In genomic region chr6:122838060-122838780, GRCh38 we compare ENCODE assay signal across 9 cellular contexts. TPM values are rescaled to one million over a fixed set of nuclear protein-coding genes. Genes with fewer than 3 reads are reported as not detected.
DNase-seq lines count a peak whose midpoint lies in the region; ATAC-seq and TF ChIP-seq lines count a peak whose summit lies in the region.
"Had no signal": no experiment of that assay in that cellular context is flagged by ENCODE, and none has a peak within 500 bp of the region (broad histone marks: within the 10 kb centered on the region; RNA-seq: fewer than 3 reads in every experiment).

No MANE protein-coding gene starts in this region.

- no peak for ATAC-seq in GM21825 (IDR thresholded peaks at IDR 0.05; ENCODE audit: unreplicated experiment)
- ATAC-seq: stimulated activated naive CD8-positive, alpha-beta T cell treated with anti-CD3 and anti-CD28 coated beads, Interleukin-15, Interleukin-2, amounts not matched to agents 100 U/mL and 50 U/mL, for 24 hours had no signal

- in situ Hi-C loops in SK-MEL-5 (cut with HindIII; ENCODE audit: low pct_unique_long_range_greater_than_20kb, low sequenced_read_pairs), result no loop called here

- no TSS peak for BruUV-seq in A673 (replicated peaks; lab: Mats Ljungman, UMichigan)

- H3K4me3 ChIP-seq in A673 (ENCODE audit: low read depth, low read length, poor library complexity, severe bottlenecking), result peak overlapping the region; percentile 14
- H3K4me3 ChIP-seq in H7 (ENCODE audit: insufficient read depth, low read depth, low read length), result no peak overlapping the region

- H3K9me3 ChIP-seq in A673 (ENCODE audit: low read depth, low read length, poor library complexity, severe bottlenecking), result no peaks in the 10 kb centered on the region

- intact Hi-C loops in A673 (cut with micrococcal nuclease; ENCODE audit: unreplicated experiment), result loop anchor here (2.0 to 10.0 kb wide), 4 partner anchors 29 to 433 kb away; partner anchors contain the start of gene PKIB

- CTCF ChIA-PET in A673 (lab: Charles Lee), result interaction anchor here (0.7 to 2.5 kb wide), 10 partner anchors 25 to 541 kb away, joined by 3 to 27 read pairs (median 8); no protein-coding TSS in a partner anchor

- DNase-seq in A673 (ENCODE audit: low spot score) (peak; percentile 86), H7 (peak; percentile 16), SK-MEL-5 (ENCODE audit: low read depth, low spot score) (peak; percentile 49), foreskin melanocyte (peak; percentile 21), NK-92 (lab: John Stamatoyannopoulos, UW; ENCODE audit: unreplicated experiment) (no peak)
- no peak for DNase-seq in activated naive CD4-positive, alpha-beta T cell treated with anti-CD3 and anti-CD28 coated beads, Interleukin-2, amount 50 U/mL, for 16 hours
- no peak for DNase-seq in stimulated activated CD4-positive, alpha-beta T cell treated with anti-CD3 and anti-CD28 coated beads, Interleukin-15, amount 100 ng/mL, for 24 hours
- DNase-seq: stimulated activated naive CD8-positive, alpha-beta T cell treated with anti-CD3 and anti-CD28 coated beads, Interleukin-15, Interleukin-2, amounts not matched to agents 100 U/mL and 50 U/mL, for 24 hours had no signal

- peak overlapping the region; percentile 72 for H3K27ac ChIP-seq in A673 (ENCODE audit: low read depth, low read length, poor library complexity, severe bottlenecking)

- no peaks in the 10 kb centered on the region for H3K36me3 ChIP-seq in A673 (ENCODE audit: insufficient read depth, low read length, poor library complexity, severe bottlenecking)
- no peaks in the 10 kb centered on the region for H3K36me3 ChIP-seq in H7 (replicated peaks; ENCODE audit: control insufficient read depth, insufficient read depth, low read length)

- TF ChIP-seq CTCF in A673 (conservative IDR thresholded peaks at IDR 0.05; ENCODE audit: low read depth, low read length), result peak; percentile 77

- POLR2A ChIA-PET in A673 (lab: Charles Lee; ENCODE audit: low non-redundant PET), result interaction anchor here (0.5 kb wide), 1 partner anchor 98 kb away, joined by 10 read pairs; no protein-coding TSS in a partner anchor

- peaks cover 27% of the 10 kb centered on the region for H3K4me1 ChIP-seq in A673 (ENCODE audit: insufficient read depth, low read length, poor library complexity, severe bottlenecking)

- no peaks in the 10 kb centered on the region for H3K27me3 ChIP-seq in A673 (replicated peaks; ENCODE audit: insufficient read depth, low read depth, low read length, poor library complexity)
- H3K27me3 ChIP-seq in H7 (ENCODE audit: control insufficient read depth, insufficient read depth, low read length), result no peaks in the 10 kb centered on the region

RNA-seq across cellular contexts. Expression of gene SMPDL3A, which starts 49.2 kb away (rescaled TPM):
- total RNA-seq in A673 (2021), result 10.3 and 12.4 TPM in 2 replicates
- 0.89 and 1.8 TPM in 2 replicates for total RNA-seq in H7 (2014; rRNA removed; shearing (Covaris generic))
- total RNA-seq in SK-MEL-5 (2014; rRNA removed; shearing (Covaris generic)), result 59.4 and 60.4 TPM in 2 replicates
- 38.1 and 41.5 TPM in 2 replicates for polyA plus RNA-seq in SK-MEL-5 (2015; cell fraction: cytosol; rRNA removed)
- 19.7 and 20.3 TPM in 2 replicates for polyA plus RNA-seq in SK-MEL-5 (2015; cell fraction: nucleus; rRNA removed)

RNA-seq across cellular contexts. Expression of gene FABP7, which starts 58.7 kb away (rescaled TPM):
- total RNA-seq in A673 (2021), result 1.2 and 1.4 TPM in 2 replicates
- 0.11 and 0.28 TPM in 2 replicates for total RNA-seq in H7 (2014; rRNA removed; shearing (Covaris generic))
- 200 and 202 TPM in 2 replicates for total RNA-seq in SK-MEL-5 (2014; rRNA removed; shearing (Covaris generic))
- 93.4 and 122 TPM in 2 replicates for polyA plus RNA-seq in SK-MEL-5 (2015; cell fraction: cytosol; rRNA removed)
- 37.6 and 41.9 TPM in 2 replicates for polyA plus RNA-seq in SK-MEL-5 (2015; cell fraction: nucleus; rRNA removed)

Comparison
In these comparisons a context has a peak if more than half of its experiments do, and no peak if none do; other contexts are left out.
1. DNase-seq: peak in A673 (single experiment), H7 (single experiment), SK-MEL-5 (single experiment) and foreskin melanocyte (single experiment); none in activated naive CD4-positive, alpha-beta T cell treated with anti-CD3 and anti-CD28 coated beads, Interleukin-2, amount 50 U/mL, for 16 hours (single experiment), stimulated activated CD4-positive, alpha-beta T cell treated with anti-CD3 and anti-CD28 coated beads, Interleukin-15, amount 100 ng/mL, for 24 hours (single experiment) and NK-92 (single experiment).
2. RNA of gene FABP7, which starts 58.7 kb away (total RNA-seq): 200 to 202 TPM in SK-MEL-5; 1.2 to 1.4 TPM in A673 and 0.11 to 0.28 TPM in H7; every median in the first group is over 10 times any median in the second.